1 cellular context compared by ENCODE assay signal in the genomic region with DNA sequence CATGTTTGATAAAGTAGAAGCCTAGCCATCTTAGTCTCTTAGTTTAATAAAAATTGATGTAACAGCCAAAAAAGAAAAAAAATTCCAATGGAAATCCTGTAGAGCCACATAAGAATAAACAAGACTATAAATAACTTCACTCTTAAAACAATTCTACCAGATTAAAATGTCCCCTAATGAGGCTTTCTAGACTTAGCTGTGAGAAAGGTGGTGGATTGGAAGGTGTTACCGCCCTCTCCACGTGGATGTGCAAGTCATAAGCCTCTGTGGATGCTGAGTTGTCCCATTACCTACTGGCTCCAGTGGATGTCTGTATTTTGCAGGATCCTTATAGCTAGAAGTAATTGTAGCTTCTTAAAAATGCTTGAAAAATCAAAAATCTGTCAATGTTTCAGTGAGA.
TF ChIP-seq lines count a peak whose summit lies in the region.

No MANE protein-coding gene starts in this region.

TF ChIP-seq in IMR-90, 13 proteins besides CTCF, POLR2A, EP300 and RAD21:
- TF ChIP-seq FOS (IDR thresholded peaks at IDR 0.05; ENCODE audit: low read depth, low read length) (no peak), CEBPB (IDR thresholded peaks at IDR 0.05; ENCODE audit: low read depth, low read length) (no peak), NFE2L2 (IDR thresholded peaks at IDR 0.05; ENCODE audit: low read depth, low read length) (no peak), RCOR1 (IDR thresholded peaks at IDR 0.05; ENCODE audit: insufficient replicate concordance, low read length) (no peak), BHLHE40 (IDR thresholded peaks at IDR 0.05; ENCODE audit: low read depth, low read length) (no peak), CHD1 (IDR thresholded peaks at IDR 0.05; ENCODE audit: low read depth, low read length) (no peak), SMC3 (IDR thresholded peaks at IDR 0.05; ENCODE audit: low read depth, low read length) (no peak), RFX5 (IDR thresholded peaks at IDR 0.05; ENCODE audit: low read depth, low read length) (no peak), MAFK (IDR thresholded peaks at IDR 0.05; ENCODE audit: low read depth, low read length) (no peak), MXI1 (IDR thresholded peaks at IDR 0.05; ENCODE audit: borderline replicate concordance, low read depth, low read length) (no peak), MAZ (IDR thresholded peaks at IDR 0.05; ENCODE audit: borderline replicate concordance, low read depth, low read length) (no peak)
- TF ChIP-seq, protein P1, sequence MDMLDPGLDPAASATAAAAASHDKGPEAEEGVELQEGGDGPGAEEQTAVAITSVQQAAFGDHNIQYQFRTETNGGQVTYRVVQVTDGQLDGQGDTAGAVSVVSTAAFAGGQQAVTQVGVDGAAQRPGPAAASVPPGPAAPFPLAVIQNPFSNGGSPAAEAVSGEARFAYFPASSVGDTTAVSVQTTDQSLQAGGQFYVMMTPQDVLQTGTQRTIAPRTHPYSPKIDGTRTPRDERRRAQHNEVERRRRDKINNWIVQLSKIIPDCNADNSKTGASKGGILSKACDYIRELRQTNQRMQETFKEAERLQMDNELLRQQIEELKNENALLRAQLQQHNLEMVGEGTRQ (IDR thresholded peaks at IDR 0.05; ENCODE audit: low read depth, low read length), result no peak
- TF ChIP-seq, protein P2, sequence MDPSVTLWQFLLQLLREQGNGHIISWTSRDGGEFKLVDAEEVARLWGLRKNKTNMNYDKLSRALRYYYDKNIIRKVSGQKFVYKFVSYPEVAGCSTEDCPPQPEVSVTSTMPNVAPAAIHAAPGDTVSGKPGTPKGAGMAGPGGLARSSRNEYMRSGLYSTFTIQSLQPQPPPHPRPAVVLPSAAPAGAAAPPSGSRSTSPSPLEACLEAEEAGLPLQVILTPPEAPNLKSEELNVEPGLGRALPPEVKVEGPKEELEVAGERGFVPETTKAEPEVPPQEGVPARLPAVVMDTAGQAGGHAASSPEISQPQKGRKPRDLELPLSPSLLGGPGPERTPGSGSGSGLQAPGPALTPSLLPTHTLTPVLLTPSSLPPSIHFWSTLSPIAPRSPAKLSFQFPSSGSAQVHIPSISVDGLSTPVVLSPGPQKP (IDR thresholded peaks at IDR 0.05; ENCODE audit: borderline replicate concordance, low read depth, low read length), result no peak
TF ChIP-seq in IMR-90: peak in this region for 0.
